In genomic region chr3:85576091-85576690, GRCh38 we compare ENCODE assay signal across 9 cellular contexts.
A peak's percentile ranks its signal among the peaks of the same experiment; 100 is the strongest.
DNase-seq lines count a peak whose midpoint lies in the region; ATAC-seq and TF ChIP-seq lines count a peak whose summit lies in the region.
"Had no signal": no experiment of that assay in that cellular context is flagged by ENCODE, and none has a peak within 500 bp of the region (broad histone marks: within the 10 kb centered on the region; RNA-seq: fewer than 3 reads in every experiment).

No MANE protein-coding gene starts in this region.

- ATAC-seq in HG02938 (IDR thresholded peaks at IDR 0.05; ENCODE audit: unreplicated experiment) (peak; percentile 85), naive B cell (ENCODE audit: low read depth in 2 of 2) (peak in 1 of 2 donors; percentile 43)

- H3K4me3 Mint-ChIP-seq in naive B cell: no peak overlapping the region

- H3K27me3 ChIP-seq in tibial artery: no peaks in the 10 kb centered on the region

- no peaks in the 10 kb centered on the region for H3K36me3 Mint-ChIP-seq in naive B cell

- H3K9me3 ChIP-seq in tibial artery: no peaks in the 10 kb centered on the region

- H3K36me3 ChIP-seq in tibial artery: no peaks in the 10 kb centered on the region

- no peak overlapping the region for H3K27ac ChIP-seq in tibial artery
- H3K27ac ChIP-seq: KMS-11 had no signal

- H3K4me1 Mint-ChIP-seq in naive B cell: no peaks in the 10 kb centered on the region

- peaks cover 0 to 3% (median 0%) of the 10 kb centered on the region in 4 donors for H3K4me1 ChIP-seq in tibial artery

- DNase-seq in AG08396 (ENCODE audit: low spot score): peak; percentile 18
- peak; percentile 26 for DNase-seq in GM13977 (ENCODE audit: low spot score)
- DNase-seq in NCI-H2081 (lab: John Stamatoyannopoulos, UW): peak; percentile 65 to 66
- DNase-seq in activated CD4-positive, alpha-beta T cell treated with anti-CD3 and anti-CD28 coated beads for 48 hours: peak; percentile 58
- no peak for DNase-seq in epithelial cell of proximal tubule (ENCODE audit: low read depth)
- DNase-seq in naive B cell: peak; percentile 37
- DNase-seq in tibial artery: peak in 1 of 2 donors; percentile 36

- TF ChIP-seq CTCF in GM13977 (IDR thresholded peaks at IDR 0.05; ENCODE audit: extremely low read depth, insufficient read depth, missing control alignments): peak; percentile 95
- TF ChIP-seq CTCF in epithelial cell of proximal tubule (conservative IDR thresholded peaks at IDR 0.05; ENCODE audit: low read depth, low read length): peak; percentile 94
- TF ChIP-seq CTCF in tibial artery (IDR thresholded peaks at IDR 0.05): peak; percentile 69 to 87

- no peaks in the 10 kb centered on the region for H3K9me3 Mint-ChIP-seq in naive B cell

- intact Hi-C loops in tibial artery (cut with DNase I; ENCODE audit: low total_unique reads): loop anchor here (10.0 kb wide), 1 partner anchor 1021 kb away; no protein-coding TSS in a partner anchor

- no peak overlapping the region for H3K4me3 ChIP-seq in epithelial cell of proximal tubule (ENCODE audit: low read depth, low read length)
- no peak overlapping the region for H3K4me3 ChIP-seq in tibial artery

- in situ Hi-C loops in GM13977 (cut with MboI; ENCODE audit: low pct_unique_long_range_greater_than_20kb, low sequenced_read_pairs, unreplicated experiment): no loop called here

- H3K27me3 Mint-ChIP-seq in naive B cell: no peaks in the 10 kb centered on the region

- no peak overlapping the region for H3K27ac Mint-ChIP-seq in naive B cell
